1 cellular context compared by ENCODE assay signal in genomic region chr15:60809375-60809774, GRCh38.
TF ChIP-seq lines count a peak whose summit lies in the region.

No MANE protein-coding gene starts in this region.

TF ChIP-seq in HEK293T, 16 proteins besides CTCF, POLR2A, EP300 and RAD21 (continued from another document):
- TF ChIP-seq, protein P1, sequence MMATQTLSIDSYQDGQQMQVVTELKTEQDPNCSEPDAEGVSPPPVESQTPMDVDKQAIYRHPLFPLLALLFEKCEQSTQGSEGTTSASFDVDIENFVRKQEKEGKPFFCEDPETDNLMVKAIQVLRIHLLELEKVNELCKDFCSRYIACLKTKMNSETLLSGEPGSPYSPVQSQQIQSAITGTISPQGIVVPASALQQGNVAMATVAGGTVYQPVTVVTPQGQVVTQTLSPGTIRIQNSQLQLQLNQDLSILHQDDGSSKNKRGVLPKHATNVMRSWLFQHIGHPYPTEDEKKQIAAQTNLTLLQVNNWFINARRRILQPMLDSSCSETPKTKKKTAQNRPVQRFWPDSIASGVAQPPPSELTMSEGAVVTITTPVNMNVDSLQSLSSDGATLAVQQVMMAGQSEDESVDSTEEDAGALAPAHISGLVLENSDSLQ (IDR thresholded peaks at IDR 0.05): no peak
- TF ChIP-seq HDGF (IDR thresholded peaks at IDR 0.05; ENCODE audit: borderline replicate concordance) (no peak), CTBP1 (IDR thresholded peaks at IDR 0.05; ENCODE audit: borderline replicate concordance) (no peak), ELF4 (IDR thresholded peaks at IDR 0.05) (no peak), ZNF384 (IDR thresholded peaks at IDR 0.05) (no peak)
TF ChIP-seq in HEK293T: peak in this region for 0.
